ENCODE assay signal across 1 cellular context in genomic region chr2:99278793-99279291, GRCh38.
TF ChIP-seq lines count a peak whose summit lies in the region.

No MANE protein-coding gene starts in this region.

TF ChIP-seq in HepG2, 621 proteins besides CTCF, POLR2A, EP300 and RAD21 (continued from another document and continues in another):
- no peak for TF ChIP-seq GLMP (CRISPR knock-in tag; IDR thresholded peaks at IDR 0.05; ENCODE audit: borderline replicate concordance)
- no peak for TF ChIP-seq GABPA (IDR thresholded peaks at IDR 0.05; ENCODE audit: low read depth, low read length)
- TF ChIP-seq GABPA (CRISPR knock-in tag; IDR thresholded peaks at IDR 0.05; ENCODE audit: low read depth), result peak; percentile 20; the same call in 1 of the 2 replicates
- peak; percentile 99 for TF ChIP-seq ISL2 (CRISPR knock-in tag; IDR thresholded peaks at IDR 0.05)
- TF ChIP-seq SUZ12 (IDR thresholded peaks at IDR 0.05; ENCODE audit: low read depth, low read length), result no peak
- no peak for TF ChIP-seq RBFOX2 (IDR thresholded peaks at IDR 0.05; ENCODE audit: low read depth, low read length)
- no peak for TF ChIP-seq KLF11 (CRISPR knock-in tag; IDR thresholded peaks at IDR 0.05)
- no peak for TF ChIP-seq ZNF546 (CRISPR knock-in tag; conservative IDR thresholded peaks at IDR 0.05)
- TF ChIP-seq CERS6 (CRISPR knock-in tag; IDR thresholded peaks at IDR 0.05), result no peak
- peak; percentile 38 for TF ChIP-seq ELF1 (CRISPR knock-in tag; IDR thresholded peaks at IDR 0.05)
- 0 out of 2 replicates have a peak, but pooled peaks have one; percentile 14 for TF ChIP-seq ZNF674 (CRISPR knock-in tag; IDR thresholded peaks at IDR 0.05; ENCODE audit: low read depth)
- TF ChIP-seq NR2C2 (CRISPR knock-in tag; IDR thresholded peaks at IDR 0.05; ENCODE audit: borderline replicate concordance), result peak; percentile 59; the same call in 1 of the 2 replicates
- TF ChIP-seq TAF15 (IDR thresholded peaks at IDR 0.05; ENCODE audit: low read depth, low read length, poor library complexity, severe bottlenecking), result no peak
- TF ChIP-seq MAFK (conservative IDR thresholded peaks at IDR 0.05 in 1 of 2, IDR thresholded peaks at IDR 0.05 in 1 of 2; ENCODE audit: low read length in 2 of 2), result no peak
- no peak for TF ChIP-seq ZBTB10 (CRISPR knock-in tag; IDR thresholded peaks at IDR 0.05; ENCODE audit: borderline replicate concordance)
- TF ChIP-seq CEBPB (IDR thresholded peaks at IDR 0.05; ENCODE audit: borderline replicate concordance, low read depth, low read length), result peak; percentile 93
- no peak for TF ChIP-seq ZFP36L2 (CRISPR knock-in tag; IDR thresholded peaks at IDR 0.05)
- 0 out of 2 replicates have a peak, but pooled peaks have one; percentile 18 for TF ChIP-seq ZNF557 (CRISPR knock-in tag; IDR thresholded peaks at IDR 0.05)
- no peak for TF ChIP-seq U2AF1 (optimal IDR thresholded peaks at IDR 0.05; ENCODE audit: low read depth, low read length)
- no peak for TF ChIP-seq CBX1 (IDR thresholded peaks at IDR 0.05; ENCODE audit: low read depth)
- TF ChIP-seq RAD51 (IDR thresholded peaks at IDR 0.05; ENCODE audit: borderline replicate concordance), result no peak
- TF ChIP-seq USF2 (IDR thresholded peaks at IDR 0.05; ENCODE audit: low read depth, low read length), result no peak
- TF ChIP-seq USF2 (CRISPR knock-in tag; IDR thresholded peaks at IDR 0.05; ENCODE audit: borderline replicate concordance), result no peak
- TF ChIP-seq ZNF550 (CRISPR knock-in tag; IDR thresholded peaks at IDR 0.05; ENCODE audit: borderline replicate concordance), result no peak
- TF ChIP-seq TAF1 (CRISPR knock-in tag; IDR thresholded peaks at IDR 0.05), result no peak
- TF ChIP-seq SMARCE1 (IDR thresholded peaks at IDR 0.05; ENCODE audit: borderline replicate concordance), result peak; percentile 62; the same call in 1 of the 2 replicates
- peak; percentile 70 for TF ChIP-seq SKI (IDR thresholded peaks at IDR 0.05; ENCODE audit: partially characterized antibody)
- no peak for TF ChIP-seq THAP9 (CRISPR knock-in tag; IDR thresholded peaks at IDR 0.05; ENCODE audit: borderline replicate concordance)
- no peak for TF ChIP-seq MTA3 (CRISPR knock-in tag; IDR thresholded peaks at IDR 0.05)
- no peak; the same call in 1 of the 2 replicates for TF ChIP-seq ZNF646 (CRISPR knock-in tag; IDR thresholded peaks at IDR 0.05)
- TF ChIP-seq ZFP82 (CRISPR knock-in tag; IDR thresholded peaks at IDR 0.05; ENCODE audit: borderline replicate concordance), result no peak
- TF ChIP-seq MIER2 (CRISPR knock-in tag; IDR thresholded peaks at IDR 0.05), result peak; percentile 88
- peak; percentile 59; the same call in 1 of the 2 replicates for TF ChIP-seq ZNF512B (CRISPR knock-in tag; IDR thresholded peaks at IDR 0.05; ENCODE audit: borderline replicate concordance)
- no peak for TF ChIP-seq SNRNP70 (IDR thresholded peaks at IDR 0.05; ENCODE audit: low read depth, low read length)
- TF ChIP-seq ZFP62 (CRISPR knock-in tag; IDR thresholded peaks at IDR 0.05), result no peak
- TF ChIP-seq NFKBIZ (CRISPR knock-in tag; IDR thresholded peaks at IDR 0.05), result peak; percentile 97
